ENCODE assay signal across 7 cellular contexts in the genomic region with DNA sequence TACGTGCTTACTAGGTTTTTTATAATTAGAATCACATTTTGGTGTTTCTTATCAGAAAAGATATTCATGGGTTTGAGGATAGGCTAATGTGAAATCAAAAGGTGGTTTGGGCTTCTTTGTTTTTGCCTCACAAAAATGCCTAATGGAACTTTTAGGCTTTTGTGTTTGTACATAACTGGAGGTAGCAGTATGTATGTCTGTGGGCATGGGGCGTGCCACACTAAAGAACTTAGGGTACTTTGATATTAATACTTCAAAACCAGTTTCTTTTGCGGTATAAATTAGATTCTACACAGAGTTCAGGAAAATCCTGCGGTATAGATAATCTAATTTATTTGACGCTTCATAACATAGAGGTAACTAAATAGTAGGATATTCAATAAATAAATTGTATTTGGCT. TPM values are rescaled to one million over a fixed set of nuclear protein-coding genes. Genes with fewer than 3 reads are reported as not detected.
DNase-seq lines count a peak whose midpoint lies in the region; ATAC-seq lines count a peak whose summit lies in the region.

No MANE protein-coding gene starts in this region.

- no peaks in the 10 kb centered on the region for H3K9me3 Mint-ChIP-seq in activated naive CD4-positive, alpha-beta T cell treated with anti-CD3 and anti-CD28 coated beads, Interleukin-2, amount 50 U/mL, for 72 hours
- H3K9me3 Mint-ChIP-seq in immature natural killer cell = no peaks in the 10 kb centered on the region
- no peaks in the 10 kb centered on the region for H3K9me3 Mint-ChIP-seq in stimulated activated naive CD8-positive, alpha-beta T cell treated with anti-CD3 and anti-CD28 coated beads, Interleukin-15, amount 100 ng/mL, for 72 hours

- H3K36me3 ChIP-seq in HUES64 (ENCODE audit: insufficient read depth, low read length) = no peaks in the 10 kb centered on the region

- no peak for DNase-seq in activated naive CD4-positive, alpha-beta T cell treated with anti-CD3 and anti-CD28 coated beads, Interleukin-2, amount 50 U/mL, for 72 hours (ENCODE audit: low spot score in 2 of 2)
- no peak for DNase-seq in immature natural killer cell
- DNase-seq in stimulated activated naive CD8-positive, alpha-beta T cell treated with anti-CD3 and anti-CD28 coated beads, Interleukin-15, amount 100 ng/mL, for 72 hours = no peak

- peak overlapping the region; percentile 94 to 99 for H3K27ac Mint-ChIP-seq in activated naive CD4-positive, alpha-beta T cell treated with anti-CD3 and anti-CD28 coated beads, Interleukin-2, amount 50 U/mL, for 72 hours
- H3K27ac Mint-ChIP-seq in immature natural killer cell = peak overlapping the region; percentile 86 to 97 (median 94)
- peak overlapping the region in 1 of 2 donors; percentile 92 for H3K27ac Mint-ChIP-seq in stimulated activated naive CD8-positive, alpha-beta T cell treated with anti-CD3 and anti-CD28 coated beads, Interleukin-15, amount 100 ng/mL, for 72 hours

- peaks cover 10 to 41% of the 10 kb centered on the region in 2 donors for H3K36me3 Mint-ChIP-seq in activated naive CD4-positive, alpha-beta T cell treated with anti-CD3 and anti-CD28 coated beads, Interleukin-2, amount 50 U/mL, for 72 hours
- H3K36me3 Mint-ChIP-seq in immature natural killer cell = peaks cover 0 to 6% (median 0%) of the 10 kb centered on the region in 3 donors

- H3K9ac ChIP-seq in HUES64 (ENCODE audit: low read depth, low read length) = no peak overlapping the region

- H3K4me1 ChIP-seq in HUES64 (ENCODE audit: insufficient read depth, low read length) = peaks cover 43% of the 10 kb centered on the region

- H3K27me3 Mint-ChIP-seq in immature natural killer cell (ENCODE audit: low read depth in 3 of 3) = peaks cover 9 to 22% (median 11%) of the 10 kb centered on the region in 3 donors
- H3K27me3 Mint-ChIP-seq in stimulated activated naive CD8-positive, alpha-beta T cell treated with anti-CD3 and anti-CD28 coated beads, Interleukin-15, amount 100 ng/mL, for 72 hours = peaks cover 8% of the 10 kb centered on the region

- H3K9me3 ChIP-seq in HUES64 (ENCODE audit: insufficient read depth, low read depth, low read length) = no peaks in the 10 kb centered on the region

- no peak overlapping the region for H3K27ac ChIP-seq in HUES64 (ENCODE audit: low read depth, low read length)

- no peaks in the 10 kb centered on the region for H3K27me3 ChIP-seq in HUES64 (ENCODE audit: insufficient read depth, low read length)

- no peak for ATAC-seq in activated naive CD4-positive, alpha-beta T cell treated with anti-CD3 and anti-CD28 coated beads, Interleukin-2, amount 50 U/mL, for 72 hours
- ATAC-seq in stimulated activated naive CD8-positive, alpha-beta T cell treated with anti-CD3 and anti-CD28 coated beads, Interleukin-15, amount 100 ng/mL, for 72 hours = no peak
- ATAC-seq in GM21786 (IDR thresholded peaks at IDR 0.05; ENCODE audit: unreplicated experiment) (no peak), HG02642 (IDR thresholded peaks at IDR 0.05; ENCODE audit: poor library complexity, unreplicated experiment) (no peak), GM21360 (IDR thresholded peaks at IDR 0.05; ENCODE audit: unreplicated experiment) (no peak)

- H3K4me3 Mint-ChIP-seq in immature natural killer cell = peak overlapping the region; percentile 90 to 100 (median 99)
- peak overlapping the region; percentile 87 to 92 for H3K4me3 Mint-ChIP-seq in stimulated activated naive CD8-positive, alpha-beta T cell treated with anti-CD3 and anti-CD28 coated beads, Interleukin-15, amount 100 ng/mL, for 72 hours

- 69% methylated on average over 2 of the region's 5 CpGs for WGBS in HUES64

- peaks cover 43 to 61% of the 10 kb centered on the region in 2 donors for H3K4me1 Mint-ChIP-seq in immature natural killer cell
- H3K4me1 Mint-ChIP-seq in stimulated activated naive CD8-positive, alpha-beta T cell treated with anti-CD3 and anti-CD28 coated beads, Interleukin-15, amount 100 ng/mL, for 72 hours = peaks cover 60% of the 10 kb centered on the region

- H3K4me3 ChIP-seq in HUES64 (ENCODE audit: low read length) = peak overlapping the region; percentile 94

RNA-seq across cellular contexts. Expression of a gene that starts 1.9 kb away (rescaled TPM):
- 9.4 TPM for polyA plus RNA-seq in HUES64 (2013, experiment 1 of 2)
- polyA plus RNA-seq in HUES64 (2013, experiment 2 of 2) = 9.8 TPM
- total RNA-seq in activated naive CD4-positive, alpha-beta T cell treated with anti-CD3 and anti-CD28 coated beads, Interleukin-2, amount 50 U/mL, for 72 hours = 10 to 100 TPM; 15.2 to 80.7 TPM
- polyA plus RNA-seq in immature natural killer cell = 1 to 10 TPM; 3.0 to 5.4 (median 3.2) TPM
